In genomic region chr14:22886500-22887259, GRCh38 we compare ENCODE assay signal across 8 cellular contexts. TPM values are rescaled to one million over a fixed set of nuclear protein-coding genes. Genes with fewer than 3 reads are reported as not detected.
A peak's percentile ranks its signal among the peaks of the same experiment; 100 is the strongest.
DNase-seq lines count a peak whose midpoint lies in the region; ATAC-seq lines count a peak whose summit lies in the region.

No MANE protein-coding gene starts in this region.

- H3K4me1 ChIP-seq in esophagus (ENCODE audit: control insufficient read depth in 2 of 2, insufficient read depth in 2 of 2, low read length in 1 of 2) = peaks cover 6 to 16% of the 10 kb centered on the region in 2 donors
- peaks cover 21 to 53% of the 10 kb centered on the region in 2 donors for H3K4me1 ChIP-seq in naive thymus-derived CD4-positive, alpha-beta T cell (ENCODE audit: control insufficient read depth in 2 of 2, insufficient read depth in 2 of 2, low read length in 2 of 2)

- H3K36me3 ChIP-seq in esophagus (ENCODE audit: control insufficient read depth in 2 of 2, insufficient read depth in 2 of 2, low read length in 1 of 2) = no peaks in the 10 kb centered on the region
- no peaks in the 10 kb centered on the region for H3K36me3 ChIP-seq in naive thymus-derived CD4-positive, alpha-beta T cell (ENCODE audit: control insufficient read depth in 2 of 3, insufficient read depth in 3 of 3, low read length in 3 of 3)

- H3K27me3 ChIP-seq in esophagus (ENCODE audit: control insufficient read depth in 1 of 2, insufficient read depth in 2 of 2, low read length in 2 of 2) = no peaks in the 10 kb centered on the region
- H3K27me3 ChIP-seq in naive thymus-derived CD4-positive, alpha-beta T cell (ENCODE audit: control insufficient read depth in 2 of 2, insufficient read depth in 2 of 2, low read length in 2 of 2) = no peaks in the 10 kb centered on the region

- H3K27ac ChIP-seq in esophagus (ENCODE audit: low read depth in 2 of 2, low read length in 1 of 2) = peak overlapping the region; percentile 65 to 87
- H3K27ac ChIP-seq in naive thymus-derived CD4-positive, alpha-beta T cell (ENCODE audit: low read depth, low read length) = peak overlapping the region; percentile 75

- POLR2A ChIA-PET in naive thymus-derived CD4-positive, alpha-beta T cell (lab: Charles Lee) = interaction anchor here (0.6 to 10.6 kb wide), 10 partner anchors 9 to 416 kb away, joined by 3 to 145 read pairs (median 4); partner anchors contain the start of genes LRP10, OXA1L, PPP1R3E and PRMT5

- H3K27me3 Mint-ChIP-seq in naive thymus-derived CD4-positive, alpha-beta T cell = peaks cover 0 to 21% (median 0%) of the 10 kb centered on the region in 5 donors

- no peaks in the 10 kb centered on the region for H3K9me3 ChIP-seq in esophagus (ENCODE audit: control insufficient read depth in 2 of 2, insufficient read depth in 1 of 2, low read depth in 1 of 2, low read length in 1 of 2)
- no peaks in the 10 kb centered on the region for H3K9me3 ChIP-seq in naive thymus-derived CD4-positive, alpha-beta T cell (ENCODE audit: control insufficient read depth in 2 of 3, low read length in 3 of 3)

- peak overlapping the region; percentile 85 to 98 (median 96) for H3K27ac Mint-ChIP-seq in naive thymus-derived CD4-positive, alpha-beta T cell

- 1 to 3% methylated on average over 77 of the region's 77 CpGs for WGBS in esophagus, 2 donors

- peaks cover 39 to 80% (median 72%) of the 10 kb centered on the region in 7 donors for H3K4me1 Mint-ChIP-seq in naive thymus-derived CD4-positive, alpha-beta T cell

- DNase-seq in NCI-H187 (lab: John Stamatoyannopoulos, UW) (peak; percentile 75 to 84), NCI-H187 treated with DMSO at 0.1 percent for 48 hours (lab: John Stamatoyannopoulos, UW) (no peak), NCI-H526 (lab: John Stamatoyannopoulos, UW) (peak; percentile 59 to 81)
- DNase-seq in activated CD8-positive, alpha-beta memory T cell treated with anti-CD3 and anti-CD28 coated beads for 48 hours (ENCODE audit: low read depth in 2 of 3, low spot score in 2 of 3) = peak; percentile 36 to 53 (median 40)
- peak; percentile 42 to 75 (median 69) for DNase-seq in naive thymus-derived CD4-positive, alpha-beta T cell
- peak; percentile 76 for DNase-seq in stimulated activated naive CD4-positive, alpha-beta T cell treated with Interleukin-2 at 50 U/mL for 16 hours (lab: John Stamatoyannopoulos, UW)

- peak overlapping the region; percentile 88 to 100 (median 92) for H3K4me3 Mint-ChIP-seq in naive thymus-derived CD4-positive, alpha-beta T cell

- H3K4me3 ChIP-seq in esophagus (ENCODE audit: low read depth in 1 of 2, low read length in 2 of 2) = peak overlapping the region; percentile 43 to 55
- peak overlapping the region; percentile 77 for H3K4me3 ChIP-seq in naive thymus-derived CD4-positive, alpha-beta T cell (ENCODE audit: low read length)

- CTCF ChIA-PET in naive thymus-derived CD4-positive, alpha-beta T cell (lab: Charles Lee) = interaction anchor here (0.6 to 8.0 kb wide), 7 partner anchors 9 to 316 kb away, joined by 3 to 75 read pairs (median 8); partner anchors contain the start of gene LRP10

- peaks cover 0 to 10% (median 5%) of the 10 kb centered on the region in 5 donors for H3K36me3 Mint-ChIP-seq in naive thymus-derived CD4-positive, alpha-beta T cell

- ATAC-seq in HG03039 (IDR thresholded peaks at IDR 0.05; ENCODE audit: unreplicated experiment) = peak; percentile 47
- ATAC-seq in naive thymus-derived CD4-positive, alpha-beta T cell = peak; percentile 80

- intact Hi-C loops in naive thymus-derived CD4-positive, alpha-beta T cell (cut with micrococcal nuclease) = loop anchor here (1.0 to 5.0 kb wide), 7 partner anchors 14 to 120 kb away; partner anchors contain the start of genes LRP10 (in 1 of the 2), MRPL52 (in 1 of the 2), OXA1L (in 1 of the 2) and PRMT5 (in 1 of the 2)

- no peaks in the 10 kb centered on the region for H3K9me3 Mint-ChIP-seq in naive thymus-derived CD4-positive, alpha-beta T cell

RNA-seq across cellular contexts. Expression of gene REM2, which starts 3.7 kb away (rescaled TPM):
- polyA plus RNA-seq in esophagus = 1 to 10 TPM in 1 of 2 donors, under 1 TPM in 1; 0.31 to 1.1 TPM
- total RNA-seq in naive thymus-derived CD4-positive, alpha-beta T cell = 1 to 10 TPM in 4 of 5 experiments, under 1 TPM in 1; 0.97 to 8.6 (median 5.4) TPM
- polyA plus RNA-seq in naive thymus-derived CD4-positive, alpha-beta T cell = 1 to 10 TPM in 1 of 2 donors, under 1 TPM in 1; 0.58 to 1.4 TPM

RNA-seq across cellular contexts. Expression of gene LRP10, which starts 15.1 kb away (rescaled TPM):
- polyA plus RNA-seq in esophagus = 100 to 1,000 TPM in 1 of 2 donors, 10 to 100 TPM in 1; 69.8 to 129 TPM
- 10 to 100 TPM; 55.5 to 76.1 (median 72.3) TPM for total RNA-seq in naive thymus-derived CD4-positive, alpha-beta T cell
- polyA plus RNA-seq in naive thymus-derived CD4-positive, alpha-beta T cell = 100 to 1,000 TPM in 1 of 2 donors, 10 to 100 TPM in 1; 68.0 to 103 TPM

RNA-seq across cellular contexts. Expression of gene RBM23, which starts 32.3 kb away (rescaled TPM):
- polyA plus RNA-seq in esophagus = 10 to 100 TPM; 21.2 to 35.8 TPM
- 100 to 1,000 TPM in 2 of 5 experiments, 10 to 100 TPM in 3; 91.9 to 140 (median 99.1) TPM for total RNA-seq in naive thymus-derived CD4-positive, alpha-beta T cell
- 10 to 100 TPM; 51.2 to 75.0 TPM for polyA plus RNA-seq in naive thymus-derived CD4-positive, alpha-beta T cell

RNA-seq across cellular contexts. Expression of gene PRMT5, which starts 42.5 kb away (rescaled TPM):
- polyA plus RNA-seq in esophagus = 10 to 100 TPM; 31.4 to 47.1 TPM
- total RNA-seq in naive thymus-derived CD4-positive, alpha-beta T cell = 10 to 100 TPM; 24.9 to 82.8 (median 34.2) TPM
- 10 to 100 TPM; 61.8 to 64.5 TPM for polyA plus RNA-seq in naive thymus-derived CD4-positive, alpha-beta T cell

RNA-seq across cellular contexts. Expression of gene MMP14, which starts 50.3 kb away (rescaled TPM):
- polyA plus RNA-seq in esophagus = 10 to 100 TPM; 54.1 to 81.6 TPM
- 1 to 10 TPM; 1.8 to 6.6 (median 2.0) TPM for total RNA-seq in naive thymus-derived CD4-positive, alpha-beta T cell
- polyA plus RNA-seq in naive thymus-derived CD4-positive, alpha-beta T cell = not detected
